In genomic region chr2:241686649-241687425, GRCh38 we compare ENCODE assay signal across 1 cellular context.
TF ChIP-seq lines count a peak whose summit lies in the region.

TSS of gene DTYMK (minus strand) at chr2:241686815. CDS start at chr2:241686783, 32 bp downstream.

TF ChIP-seq in HepG2, 621 proteins besides CTCF, POLR2A, EP300 and RAD21 (continued from another document and continues in another):
- TF ChIP-seq KDM5B (CRISPR knock-in tag; IDR thresholded peaks at IDR 0.05; ENCODE audit: borderline replicate concordance), result peak; percentile 90
- no peak for TF ChIP-seq KIAA2018 (CRISPR knock-in tag; IDR thresholded peaks at IDR 0.05; ENCODE audit: borderline replicate concordance)
- TF ChIP-seq SMYD3 (CRISPR knock-in tag; IDR thresholded peaks at IDR 0.05), result peak; percentile 81
- peak; percentile 90 for TF ChIP-seq POGZ (CRISPR knock-in tag; IDR thresholded peaks at IDR 0.05)
- peak; percentile 97 for TF ChIP-seq SAP130 (CRISPR knock-in tag; IDR thresholded peaks at IDR 0.05; ENCODE audit: low read depth)
- no peak for TF ChIP-seq ZC3H4 (CRISPR knock-in tag; IDR thresholded peaks at IDR 0.05; ENCODE audit: borderline replicate concordance)
- peak; percentile 94 for TF ChIP-seq ZNF138 (CRISPR knock-in tag; IDR thresholded peaks at IDR 0.05; ENCODE audit: low read depth)
- peak; percentile 72; the same call in 1 of the 2 replicates for TF ChIP-seq ZNF850 (CRISPR knock-in tag; conservative IDR thresholded peaks at IDR 0.05)
- no peak for TF ChIP-seq ZBTB49 (CRISPR knock-in tag; IDR thresholded peaks at IDR 0.05; ENCODE audit: borderline replicate concordance)
- TF ChIP-seq ZNF350 (CRISPR knock-in tag; IDR thresholded peaks at IDR 0.05; ENCODE audit: borderline replicate concordance, low read depth), result no peak
- no peak for TF ChIP-seq ATRX (CRISPR knock-in tag; IDR thresholded peaks at IDR 0.05; ENCODE audit: borderline replicate concordance)
- peak; percentile 28; the same call in 1 of the 2 replicates for TF ChIP-seq HNF4A (CRISPR knock-in tag; IDR thresholded peaks at IDR 0.05)
- TF ChIP-seq ZSCAN5A (CRISPR knock-in tag; IDR thresholded peaks at IDR 0.05; ENCODE audit: borderline replicate concordance), result peak; percentile 20; the same call in 1 of the 2 replicates
- TF ChIP-seq ZNF75D (CRISPR knock-in tag; IDR thresholded peaks at IDR 0.05; ENCODE audit: borderline replicate concordance), result no peak
- TF ChIP-seq DBP (CRISPR knock-in tag; IDR thresholded peaks at IDR 0.05; ENCODE audit: not compliant biosample characterization), result peak; percentile 63
- no peak; the same call in 1 of the 2 replicates for TF ChIP-seq ZNF367 (CRISPR knock-in tag; IDR thresholded peaks at IDR 0.05; ENCODE audit: borderline replicate concordance)
- peak; percentile 87 for TF ChIP-seq HDAC1 (CRISPR knock-in tag; IDR thresholded peaks at IDR 0.05)
- TF ChIP-seq ZNF549 (CRISPR knock-in tag; IDR thresholded peaks at IDR 0.05), result no peak
- peak; percentile 99 for TF ChIP-seq GMEB1 (CRISPR knock-in tag; IDR thresholded peaks at IDR 0.05; ENCODE audit: borderline replicate concordance)
- TF ChIP-seq ZNF782 (CRISPR knock-in tag; IDR thresholded peaks at IDR 0.05; ENCODE audit: borderline replicate concordance), result 0 out of 2 replicates have a peak, but pooled peaks have one; percentile 17
- TF ChIP-seq ZFP90 (CRISPR knock-in tag; IDR thresholded peaks at IDR 0.05; ENCODE audit: borderline replicate concordance), result no peak; the same call in 1 of the 2 replicates
- peak; percentile 40; the same call in 1 of the 2 replicates for TF ChIP-seq ZBTB7B (CRISPR knock-in tag; IDR thresholded peaks at IDR 0.05)
- peak; percentile 74 for TF ChIP-seq HNRNPLL (IDR thresholded peaks at IDR 0.05; ENCODE audit: low read depth, low read length, poor library complexity, severe bottlenecking)
- TF ChIP-seq ZNF780A (CRISPR knock-in tag; IDR thresholded peaks at IDR 0.05), result peak; percentile 90; the same call in 1 of the 2 replicates
- peak; percentile 95 for TF ChIP-seq ZNF616 (CRISPR knock-in tag; IDR thresholded peaks at IDR 0.05; ENCODE audit: low read depth)
- peak; percentile 94; the same call in 1 of the 2 replicates for TF ChIP-seq RARG (CRISPR knock-in tag; IDR thresholded peaks at IDR 0.05; ENCODE audit: low read depth)
- no peak; the same call in 1 of the 2 replicates for TF ChIP-seq ZNF609 (CRISPR knock-in tag; IDR thresholded peaks at IDR 0.05; ENCODE audit: borderline replicate concordance)
- TF ChIP-seq ZNF362 (CRISPR knock-in tag; IDR thresholded peaks at IDR 0.05; ENCODE audit: borderline replicate concordance), result 0 out of 2 replicates have a peak, but pooled peaks have one; percentile 14
- no peak for TF ChIP-seq GPBP1L1 (CRISPR knock-in tag; IDR thresholded peaks at IDR 0.05)
- no peak; the same call in 1 of the 2 replicates for TF ChIP-seq TBP (CRISPR knock-in tag; IDR thresholded peaks at IDR 0.05)
